8 cellular contexts compared by ENCODE assay signal in the genomic region with DNA sequence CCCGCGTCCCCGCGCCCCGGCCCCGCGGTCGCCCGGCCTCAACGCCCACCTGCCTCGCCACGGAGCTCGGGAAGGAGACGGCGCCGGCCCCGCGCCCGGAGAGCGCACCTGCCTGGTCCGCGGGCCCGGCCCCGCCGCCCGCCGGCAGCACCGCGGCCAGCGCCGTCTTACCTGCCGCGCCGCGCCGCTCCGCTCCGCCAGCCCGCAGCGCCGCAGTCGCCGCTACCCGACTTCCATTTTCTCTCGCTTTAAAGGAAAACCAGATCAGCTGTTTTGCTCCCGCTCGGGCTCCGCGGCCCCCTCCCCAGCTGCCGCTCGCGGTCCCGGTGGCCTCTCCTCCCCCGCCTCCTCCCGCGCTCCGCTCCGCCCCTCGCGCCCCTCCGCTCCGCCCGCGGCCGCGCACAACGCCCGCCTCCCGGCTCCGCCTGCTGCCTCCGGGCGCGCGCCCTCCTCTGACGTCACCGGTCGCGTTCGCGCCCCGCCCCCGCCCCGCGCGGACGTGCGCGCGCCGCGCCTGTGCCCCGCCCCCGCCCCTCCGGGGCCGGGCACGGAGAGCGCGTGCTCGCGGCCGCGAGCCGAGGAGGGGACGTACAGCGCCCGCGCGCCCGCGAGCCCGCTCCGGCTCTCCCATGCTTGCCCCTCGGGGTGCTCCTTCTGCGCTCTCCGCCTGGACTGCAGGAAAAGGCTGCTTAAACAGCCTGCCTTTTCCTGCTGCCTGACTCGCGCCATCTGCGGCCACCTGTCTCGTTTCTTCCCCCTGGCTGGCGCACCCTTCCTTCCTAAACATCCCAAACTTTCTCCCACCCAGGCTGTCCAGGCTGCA. TPM values are rescaled to one million over a fixed set of nuclear protein-coding genes. Genes with fewer than 3 reads are reported as not detected.
DNase-seq lines count a peak whose midpoint lies in the region; ATAC-seq and TF ChIP-seq lines count a peak whose summit lies in the region.

A gene (minus strand): TSS at position 338 of the 823 bp plus-strand sequence.

- TF ChIP-seq CTCF in kidney epithelial cell (IDR thresholded peaks at IDR 0.05; ENCODE audit: insufficient read depth, low read length, poor library complexity, severe bottlenecking), result no peak

- H3K27me3 ChIP-seq in ACC112 (ENCODE audit: insufficient read depth, low read length) (peaks cover 24% of the 10 kb centered on the region), kidney epithelial cell (ENCODE audit: control insufficient read depth, insufficient read depth, low read length) (peaks cover 8% of the 10 kb centered on the region)

- H2AFZ ChIP-seq in ACC112 (ENCODE audit: low read length, unreplicated experiment), result peak within 1 kb of the TSS; percentile 65

- ATAC-seq in GM18873 (IDR thresholded peaks at IDR 0.05; ENCODE audit: low FRiP score, unreplicated experiment) (peak; percentile 86), HG03135 (IDR thresholded peaks at IDR 0.05; ENCODE audit: unreplicated experiment) (peak; percentile 83)
- peak; percentile 86 to 89 for ATAC-seq in activated CD4-positive, CD25-positive, alpha-beta regulatory T cell treated with anti-CD3 and anti-CD28 coated beads, Interleukin-2, amount 50 U/mL, for 24 hours

- H3K4me3 ChIP-seq in ACC112 (ENCODE audit: low read depth, low read length), result peak within 1 kb of the TSS; percentile 80
- H3K4me3 ChIP-seq in kidney epithelial cell (ENCODE audit: low read depth, low read length), result peak within 1 kb of the TSS; percentile 58

- no peaks in the 10 kb centered on the region for H3K4me1 ChIP-seq in ACC112 (ENCODE audit: control insufficient read depth, insufficient read depth, low read length, unreplicated experiment)

- H3K27ac ChIP-seq in ACC112 (ENCODE audit: low read depth, low read length), result no peak within 1 kb of the TSS

- no peaks in the 10 kb centered on the region for H3K79me2 ChIP-seq in ACC112 (ENCODE audit: control insufficient read depth, insufficient read depth, low read length, unreplicated experiment)

- DNase-seq in NCI-H2227 treated with DMSO at 0.1 percent for 48 hours (lab: John Stamatoyannopoulos, UW), result peak; percentile 81
- DNase-seq in cerebellar cortex (ENCODE audit: low spot score), result peak; percentile 82
- peak; percentile 14 for DNase-seq in kidney epithelial cell (ENCODE audit: low read depth)
- DNase-seq in stimulated activated CD4-positive, alpha-beta T cell treated with anti-CD3 and anti-CD28 coated beads, Interleukin-12 subunit alpha, Interleukin-12 subunit beta, amount 100 ng/mL, for 48 hours (ENCODE audit: low read depth in 2 of 3, low spot score in 1 of 3), result peak; percentile 53 to 71 (median 57)

- H3K36me3 ChIP-seq in ACC112 (ENCODE audit: insufficient read depth, low read length), result no peaks in the 10 kb centered on the region
- H3K36me3 ChIP-seq in kidney epithelial cell (ENCODE audit: control insufficient read depth, insufficient read depth, low read length), result no peaks in the 10 kb centered on the region

RNA-seq across cellular contexts. Expression of the gene that starts here (rescaled TPM):
- 1.1 and 2.7 TPM in 2 replicates for total RNA-seq in kidney epithelial cell

Comparison
In these comparisons a context has a peak if more than half of its experiments do, and no peak if none do; other contexts are left out.
1. DNase-seq: peak in every context shown above with its lines; median percentile 82 in cerebellar cortex; 81 in NCI-H2227 treated with DMSO at 0.1 percent for 48 hours; 57 in stimulated activated CD4-positive, alpha-beta T cell treated with anti-CD3 and anti-CD28 coated beads, Interleukin-12 subunit alpha, Interleukin-12 subunit beta, amount 100 ng/mL, for 48 hours; 14 in kidney epithelial cell.